ENCODE assay signal across 8 cellular contexts in the genomic region with DNA sequence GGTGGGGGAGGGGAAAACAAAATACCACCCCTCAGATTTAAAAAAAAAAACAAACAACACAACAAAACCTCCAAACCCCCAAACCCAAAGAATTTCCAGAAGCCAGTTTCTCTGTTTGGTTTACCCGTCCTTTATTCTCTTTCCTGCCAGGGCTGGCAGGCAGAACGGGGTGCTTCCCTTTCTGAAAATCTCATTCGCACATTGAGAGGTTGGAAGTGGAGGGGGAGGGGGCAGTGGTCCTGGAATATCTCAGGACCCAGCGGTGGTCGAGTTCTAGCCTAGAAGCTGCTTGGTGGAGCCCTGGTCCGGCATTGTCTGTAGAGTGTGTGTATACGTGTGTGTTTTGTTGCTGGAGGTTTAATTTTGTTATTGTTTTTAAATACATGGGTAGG. TPM values are rescaled to one million over a fixed set of nuclear protein-coding genes. Genes with fewer than 3 reads are reported as not detected.
DNase-seq lines count a peak whose midpoint lies in the region; ATAC-seq and TF ChIP-seq lines count a peak whose summit lies in the region.

No MANE protein-coding gene starts in this region.

- no peaks in the 10 kb centered on the region for H3K9me2 ChIP-seq in Loucy (replicated peaks; ENCODE audit: low read depth, low read length)

- peak overlapping the region; percentile 87 to 95 for H3K27ac ChIP-seq in breast epithelium

- peak overlapping the region; percentile 86 for H3K9ac ChIP-seq in Loucy (ENCODE audit: low read depth, low read length, poor library complexity, severe bottlenecking)

- H3K79me2 ChIP-seq in Loucy (ENCODE audit: insufficient read depth, low read length), result peaks cover 59% of the 10 kb centered on the region

- H3K4me3 ChIP-seq in Loucy (ENCODE audit: low read length, poor library complexity, severe bottlenecking) (peak overlapping the region; percentile 85), breast epithelium (peak overlapping the region; percentile 86 to 95 (median 87)), mucosa of descending colon (peak overlapping the region; percentile 39)

- peaks cover 43% of the 10 kb centered on the region for H4K20me1 ChIP-seq in Loucy (ENCODE audit: insufficient read depth, low read length, poor library complexity, severe bottlenecking)

- H3K36me3 ChIP-seq in Loucy (ENCODE audit: insufficient read depth, low read length), result no peaks in the 10 kb centered on the region
- H3K36me3 ChIP-seq in breast epithelium, result no peaks in the 10 kb centered on the region
- H3K36me3 ChIP-seq in mucosa of descending colon (ENCODE audit: low read depth), result no peaks in the 10 kb centered on the region

- peak overlapping the region; percentile 94 for H3K4me2 ChIP-seq in Loucy (ENCODE audit: low read depth, low read length, poor library complexity, severe bottlenecking)

- TF ChIP-seq CTCF in Loucy (conservative IDR thresholded peaks at IDR 0.05; ENCODE audit: low read length) (no peak), breast epithelium (IDR thresholded peaks at IDR 0.05) (no peak), mucosa of descending colon (IDR thresholded peaks at IDR 0.05) (no peak)

- no peaks in the 10 kb centered on the region for H3F3A ChIP-seq in Loucy (ENCODE audit: low read depth)

- intact Hi-C loops in breast epithelium (cut with DNase I; ENCODE audit: low total_unique reads) (no loop called here), mucosa of descending colon (cut with DNase I, micrococcal nuclease) (no loop called here)

- H3K27me3 ChIP-seq in Loucy (ENCODE audit: insufficient read depth, low read length, poor library complexity, severe bottlenecking) (no peaks in the 10 kb centered on the region), breast epithelium (no peaks in the 10 kb centered on the region)

- peak overlapping the region; percentile 2; the same call in 1 of the 2 replicates for H2AFZ ChIP-seq in Loucy (ENCODE audit: low read length)

- TF ChIP-seq POLR2A in breast epithelium (IDR thresholded peaks at IDR 0.05), result no peak

- ATAC-seq in mucosa of descending colon (no peak), GM18517 (IDR thresholded peaks at IDR 0.05; ENCODE audit: unreplicated experiment) (no peak)

- no peaks in the 10 kb centered on the region for H3K9me3 ChIP-seq in Loucy (ENCODE audit: insufficient read depth, low read depth, low read length)
- H3K9me3 ChIP-seq in breast epithelium, result no peaks in the 10 kb centered on the region
- H3K9me3 ChIP-seq in mucosa of descending colon, result no peaks in the 10 kb centered on the region

- peaks cover 50% of the 10 kb centered on the region for H3K4me1 ChIP-seq in Loucy (ENCODE audit: insufficient read depth, low read length, poor library complexity, severe bottlenecking)
- H3K4me1 ChIP-seq in breast epithelium, result peaks cover 0 to 3% of the 10 kb centered on the region in 2 donors
- H3K4me1 ChIP-seq in mucosa of descending colon (ENCODE audit: low read depth), result peaks cover 39% of the 10 kb centered on the region

- DNase-seq in COLO668 (lab: John Stamatoyannopoulos, UW; ENCODE audit: unreplicated experiment) (peak; percentile 38), breast epithelium (ENCODE audit: low spot score in 2 of 2) (no peak), mucosa of descending colon (peak in 2 of 3 donors; percentile 50 to 63), midbrain (lab: John Stamatoyannopoulos, UW) (no peak), kidney glomerular epithelial cell (lab: John Stamatoyannopoulos, UW) (no peak), HPDE6-E6E7 (ENCODE audit: extremely low spot score) (no peak)

RNA-seq across cellular contexts. Expression of a gene that starts 1.3 kb away (rescaled TPM):
- 10 to 100 TPM; 14.9 to 23.9 (median 17.6) TPM for total RNA-seq in breast epithelium
- 100 to 1,000 TPM in 1 of 3 donors, 10 to 100 TPM in 2; 73.3 to 127 (median 79.8) TPM for total RNA-seq in mucosa of descending colon

Comparison
In these comparisons a context has a peak if more than half of its experiments do, and no peak if none do; other contexts are left out.
1. DNase-seq: peak in COLO668 (single experiment) and mucosa of descending colon (2 of 3); none in breast epithelium (0 of 2), midbrain (single experiment), kidney glomerular epithelial cell (single experiment) and HPDE6-E6E7 (single experiment).
2. Peak in every context shown above with its lines, with median percentiles within 50 percentile points of each other: H3K4me3 ChIP-seq.